In genomic region chr12:50922820-50923219, GRCh38 we compare ENCODE assay signal across 1 cellular context.
TF ChIP-seq lines count a peak whose summit lies in the region.

No MANE protein-coding gene starts in this region.

TF ChIP-seq in K562, 482 proteins besides CTCF, POLR2A, EP300 and RAD21:
- TF ChIP-seq DLX4 (CRISPR knock-in tag; IDR thresholded peaks at IDR 0.05) (no peak), TOE1 (IDR thresholded peaks at IDR 0.05; ENCODE audit: borderline replicate concordance) (no peak), TOE1 (CRISPR knock-in tag; IDR thresholded peaks at IDR 0.05; ENCODE audit: borderline replicate concordance, low read depth) (no peak), ZNF431 (CRISPR knock-in tag; IDR thresholded peaks at IDR 0.05) (no peak), PBX2 (CRISPR knock-in tag; IDR thresholded peaks at IDR 0.05; ENCODE audit: low read depth) (no peak), PBX2 (tag; conservative IDR thresholded peaks at IDR 0.05; ENCODE audit: low read depth) (0 out of 2 replicates have a peak, but pooled peaks have one; percentile 14), RUNX1 (IDR thresholded peaks at IDR 0.05; ENCODE audit: low read depth) (no peak), ELF4 (CRISPR knock-in tag; IDR thresholded peaks at IDR 0.05) (no peak), RNF2 (IDR thresholded peaks at IDR 0.05) (no peak)
